8 cellular contexts compared by ENCODE assay signal in genomic region chr1:230917284-230918135, GRCh38. TPM values are rescaled to one million over a fixed set of nuclear protein-coding genes. Genes with fewer than 3 reads are reported as not detected.
DNase-seq lines count a peak whose midpoint lies in the region; ATAC-seq, FAIRE-seq and TF ChIP-seq lines count a peak whose summit lies in the region.

No MANE protein-coding gene starts in this region.

- 36% methylated on average over 15 of the region's 15 CpGs for WGBS in K562 (ENCODE audit: insufficient coverage, low coverage, missing lambda C conversion rate)

- H3K27ac Mint-ChIP-seq in CD4-positive, alpha-beta T cell, result peak overlapping the region; percentile 44

- peaks cover 91% of the 10 kb centered on the region for H3K36me3 Mint-ChIP-seq in CD4-positive, alpha-beta T cell (ENCODE audit: low read depth)

- no peak for TF ChIP-seq POLR2A in K562 (conservative IDR thresholded peaks at IDR 0.05)

- H3K4me3 ChIP-seq in K562, result no peak overlapping the region

- H3K9me3 ChIP-seq in CD4-positive, alpha-beta T cell (ENCODE audit: control insufficient read depth, low read length), result no peaks in the 10 kb centered on the region
- no peaks in the 10 kb centered on the region for H3K9me3 ChIP-seq in K562 (replicated peaks; ENCODE audit: control insufficient read depth, insufficient read depth, low read depth, low read length)

- peak; percentile 51 to 74 (median 70) for DNase-seq in CD4-positive, alpha-beta T cell
- DNase-seq in NCI-H1694 treated with DMSO at 0.1 percent for 48 hours (lab: John Stamatoyannopoulos, UW) (peak; percentile 41), UCSD-AML1 (lab: John Stamatoyannopoulos, UW; ENCODE audit: unreplicated experiment) (peak; percentile 46), K562 (ENCODE audit: extremely low read depth in 1 of 4, low spot score in 3 of 4) (peak; percentile 72 to 94 (median 74)), iPS-NIHi11 (ENCODE audit: low spot score) (peak; percentile 77)
- peak; percentile 62 for DNase-seq in stimulated activated CD4-positive, alpha-beta T cell treated with anti-CD3 and anti-CD28 coated beads, Interleukin-12 subunit alpha, Interleukin-12 subunit beta, amount 100 ng/mL, for 4 hours

- intact Hi-C loops in CD4-positive, alpha-beta T cell (cut with DNase I, micrococcal nuclease), result loop anchor here (1.0 to 5.0 kb wide), 6 partner anchors 61 to 294 kb away; partner anchors contain the start of genes ARV1 (in 2 of the 2) and TTC13 (in 1 of the 2)
- intact Hi-C loops in K562 (cut with micrococcal nuclease), result loop anchor here (1.0 to 10.0 kb wide), 7 partner anchors 61 to 677 kb away; partner anchors contain the start of genes ARV1 and TTC13

- no peak for TF ChIP-seq EP300 in K562 (IDR thresholded peaks at IDR 0.05; ENCODE audit: low read length)

- H3K9me3 Mint-ChIP-seq in CD4-positive, alpha-beta T cell, result no peaks in the 10 kb centered on the region

- H3K9me1 ChIP-seq in K562 (ENCODE audit: control insufficient read depth, insufficient read depth, low read length), result no peaks in the 10 kb centered on the region

- FAIRE-seq in K562 (lab: Jason Lieb, UNC), result peak; percentile 89

- H3K27me3 Mint-ChIP-seq in CD4-positive, alpha-beta T cell, result no peaks in the 10 kb centered on the region

- no peak overlapping the region for H2AFZ ChIP-seq in K562 (ENCODE audit: low read depth, low read length)

- H3K79me2 ChIP-seq in K562 (ENCODE audit: control insufficient read depth, insufficient read depth, low read length), result no peaks in the 10 kb centered on the region

- peaks cover 12% of the 10 kb centered on the region for H3K36me3 ChIP-seq in K562 (ENCODE audit: control insufficient read depth, insufficient read depth, low read length)

- in situ Hi-C loops in K562 (cut with MboI), result no loop called here

- peak overlapping the region; percentile 16; the same call in 1 of the 2 replicates for H3K4me2 ChIP-seq in K562 (ENCODE audit: insufficient read depth, low read length)

- no peak overlapping the region for H3K27ac ChIP-seq in CD4-positive, alpha-beta T cell (ENCODE audit: low read depth, low read length)
- no peak overlapping the region for H3K27ac ChIP-seq in K562 (ENCODE audit: extremely low read depth, low read depth, low read length)

- TF ChIP-seq RAD21 in K562 (CRISPR knock-in tag; conservative IDR thresholded peaks at IDR 0.05 in 1 of 2, IDR thresholded peaks at IDR 0.05 in 1 of 2), result peak; percentile 86 to 90

- H3K9ac ChIP-seq in K562 (ENCODE audit: insufficient read depth in 1 of 2, low read depth in 2 of 2, low read length in 2 of 2), result no peak overlapping the region

- peaks cover 0 to 9% of the 10 kb centered on the region in 2 experiments; a peak in 3 of 5 replicates for H3K4me1 ChIP-seq in K562 (replicated peaks in 1 of 2; ENCODE audit: control insufficient read depth in 2 of 2, insufficient read depth in 2 of 2, low read length in 2 of 2)

- no peak overlapping the region for H3K4me3 Mint-ChIP-seq in CD4-positive, alpha-beta T cell

- CTCF ChIA-PET in CD4-positive, alpha-beta T cell (lab: Charles Lee), result interaction anchor here (0.8 to 1.4 kb wide), 3 partner anchors 10 to 62 kb away, joined by 3 to 4 read pairs (median 3); partner anchors contain the start of genes ARV1 and TTC13
- CTCF ChIA-PET in K562 (lab: Yijun Ruan, JAX; ENCODE audit: low intra/inter-chr PET ratio), result interaction anchor here (0.6 to 2.9 kb wide), 7 partner anchors 120 to 294 kb away, joined by 3 to 19 read pairs (median 5); no protein-coding TSS in a partner anchor

- POLR2A ChIA-PET in CD4-positive, alpha-beta T cell (lab: Charles Lee), result interaction anchor here (0.6 to 1.0 kb wide), 2 partner anchors 61 to 215 kb away, joined by 3 to 6 read pairs; partner anchors contain the start of genes ARV1 and TTC13
- POLR2A ChIA-PET in K562 (lab: Yijun Ruan, JAX), result no interaction called here

- H3K27me3 ChIP-seq in CD4-positive, alpha-beta T cell (ENCODE audit: control insufficient read depth, insufficient read depth, low read length), result no peaks in the 10 kb centered on the region
- no peaks in the 10 kb centered on the region for H3K27me3 ChIP-seq in K562 (ENCODE audit: control insufficient read depth in 2 of 2, insufficient read depth in 2 of 2, low read length in 2 of 2)

- no peaks in the 10 kb centered on the region for H3K4me1 Mint-ChIP-seq in CD4-positive, alpha-beta T cell (ENCODE audit: low read depth)

- peak; percentile 73 for ATAC-seq in CD4-positive, alpha-beta T cell (ENCODE audit: poor library complexity)
- ATAC-seq in GM21576 (IDR thresholded peaks at IDR 0.05; ENCODE audit: unreplicated experiment) (peak; percentile 62), K562 (peak; percentile 95), HG02588 (IDR thresholded peaks at IDR 0.05; ENCODE audit: unreplicated experiment) (no peak)

- no TSS peak for BruUV-seq in K562 (replicated peaks; lab: Mats Ljungman, UMichigan)

- no peaks in the 10 kb centered on the region for H4K20me1 ChIP-seq in K562 (replicated peaks; ENCODE audit: control insufficient read depth, insufficient read depth, low read length)

- peak; percentile 87 for TF ChIP-seq CTCF in CD4-positive, alpha-beta T cell (IDR thresholded peaks at IDR 0.05)
- peak; percentile 76 to 92 (median 84) for TF ChIP-seq CTCF in K562 (IDR thresholded peaks at IDR 0.05 in 2 of 3, conservative IDR thresholded peaks at IDR 0.05 in 1 of 3; ENCODE audit: insufficient read depth in 2 of 3, low read depth in 1 of 3, low read length in 3 of 3)

TF ChIP-seq in K562, 482 proteins besides CTCF, POLR2A, EP300 and RAD21 (continues in another document):
- TF ChIP-seq MCM3 (IDR thresholded peaks at IDR 0.05), result no peak
- TF ChIP-seq CREM (IDR thresholded peaks at IDR 0.05; ENCODE audit: low read depth), result 0 out of 2 replicates have a peak, but pooled peaks have one; percentile 36
- no peak for TF ChIP-seq MTF1 (CRISPR knock-in tag; IDR thresholded peaks at IDR 0.05; ENCODE audit: borderline replicate concordance)
- TF ChIP-seq TEAD2 (tag; IDR thresholded peaks at IDR 0.05), result peak; percentile 56; the same call in 1 of the 2 replicates
- TF ChIP-seq, protein P1, sequence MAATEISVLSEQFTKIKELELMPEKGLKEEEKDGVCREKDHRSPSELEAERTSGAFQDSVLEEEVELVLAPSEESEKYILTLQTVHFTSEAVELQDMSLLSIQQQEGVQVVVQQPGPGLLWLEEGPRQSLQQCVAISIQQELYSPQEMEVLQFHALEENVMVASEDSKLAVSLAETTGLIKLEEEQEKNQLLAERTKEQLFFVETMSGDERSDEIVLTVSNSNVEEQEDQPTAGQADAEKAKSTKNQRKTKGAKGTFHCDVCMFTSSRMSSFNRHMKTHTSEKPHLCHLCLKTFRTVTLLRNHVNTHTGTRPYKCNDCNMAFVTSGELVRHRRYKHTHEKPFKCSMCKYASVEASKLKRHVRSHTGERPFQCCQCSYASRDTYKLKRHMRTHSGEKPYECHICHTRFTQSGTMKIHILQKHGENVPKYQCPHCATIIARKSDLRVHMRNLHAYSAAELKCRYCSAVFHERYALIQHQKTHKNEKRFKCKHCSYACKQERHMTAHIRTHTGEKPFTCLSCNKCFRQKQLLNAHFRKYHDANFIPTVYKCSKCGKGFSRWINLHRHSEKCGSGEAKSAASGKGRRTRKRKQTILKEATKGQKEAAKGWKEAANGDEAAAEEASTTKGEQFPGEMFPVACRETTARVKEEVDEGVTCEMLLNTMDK (IDR thresholded peaks at IDR 0.05; ENCODE audit: borderline replicate concordance, insufficient read depth, low read depth, low read length, poor library complexity, severe bottlenecking), result peak; percentile 50
- no peak for TF ChIP-seq KLF16 (IDR thresholded peaks at IDR 0.05)
- TF ChIP-seq NR1H2 (CRISPR knock-in tag; IDR thresholded peaks at IDR 0.05), result no peak
- TF ChIP-seq ZBTB26 (CRISPR knock-in tag; IDR thresholded peaks at IDR 0.05), result no peak
- TF ChIP-seq KHSRP (IDR thresholded peaks at IDR 0.05), result no peak
- TF ChIP-seq TEAD4 (IDR thresholded peaks at IDR 0.05; ENCODE audit: low read length), result peak; percentile 39; the same call in 1 of the 2 replicates
- no peak for TF ChIP-seq TEAD4 (CRISPR knock-in tag; IDR thresholded peaks at IDR 0.05; ENCODE audit: borderline replicate concordance)
- TF ChIP-seq SMAD1 (IDR thresholded peaks at IDR 0.05; ENCODE audit: low read depth, low read length, partially characterized antibody), result no peak
- TF ChIP-seq SRF (CRISPR knock-in tag; IDR thresholded peaks at IDR 0.05), result no peak
- TF ChIP-seq ZNF57 (CRISPR knock-in tag; IDR thresholded peaks at IDR 0.05), result no peak
- no peak for TF ChIP-seq TRIM24 (IDR thresholded peaks at IDR 0.05)

RNA-seq across cellular contexts. Expression of gene C1orf198, which starts 49.2 kb away (rescaled TPM):
- 1 to 10 TPM; 2.2 TPM for total RNA-seq in CD4-positive, alpha-beta T cell
- 4.8 and 5.8 TPM in 2 replicates for total RNA-seq in K562 (2011; cell fraction: chromatin; rRNA removed; ENCODE audit: low replicate concordance)
- total RNA-seq in K562 (2011; cell fraction: nucleolus; rRNA removed), result 4.3 and 4.8 TPM in 2 replicates
- total RNA-seq in K562 (2011; cell fraction: nucleoplasm; rRNA removed), result 5.3 and 6.9 TPM in 2 replicates
- total RNA-seq in K562 (2014; rRNA removed), result 10.8 and 11.9 TPM in 2 replicates
- total RNA-seq in K562 (2014; rRNA removed; fragmentation: Illumina TruSeq; extraction: Trizol), result 7.6 and 7.9 TPM in 2 replicates
- total RNA-seq in K562 (2015; rRNA removed; fragmentation: Illumina TruSeq; extraction: Trizol), result 9.5 and 10.2 TPM in 2 replicates
- total RNA-seq in K562 (2021), result 13.4 and 15.3 TPM in 2 replicates
- 8.6 and 15.1 TPM in 2 replicates for polyA plus RNA-seq in K562 (2011; rRNA removed)
- polyA plus RNA-seq in K562 (2011; cell fraction: cytosol; rRNA removed), result 10.8 and 13.9 TPM in 2 replicates
- polyA plus RNA-seq in K562 (2011; cell fraction: nucleus; rRNA removed), result 5.1 and 6.2 TPM in 2 replicates
- 7.7 and 9.1 TPM in 2 replicates for polyA plus RNA-seq in K562 (2012)
- 10.7 and 11.2 TPM in 2 replicates for polyA plus RNA-seq in K562 (2014; fragmentation: Illumina TruSeq; extraction: Trizol)
- polyA plus RNA-seq in K562 (2014; fragmentation: Nextera tagmentation; extraction: Ambion mirVana), result 1 to 10 TPM; 2.0 to 2.2 TPM
- 10.4 and 13.5 TPM in 2 replicates for polyA plus RNA-seq in K562 (2014; rRNA removed)
- 8.2 and 19.0 TPM in 2 replicates for polyA minus RNA-seq in K562 (2011; rRNA and poly(A)+ RNA removed)
- 8.6 and 14.5 TPM in 2 replicates for polyA minus RNA-seq in K562 (2011; cell fraction: cytosol; rRNA and poly(A)+ RNA removed)
- 4.8 TPM in 2 replicates for polyA minus RNA-seq in K562 (2011; cell fraction: nucleus; rRNA and poly(A)+ RNA removed)
